In genomic region chr4:136471051-136471450, GRCh38 we compare ENCODE assay signal across 29 cellular contexts.
"Had no signal": no experiment of that assay in that cellular context is flagged by ENCODE, and none has a peak within 500 bp of the region (broad histone marks: within the 10 kb centered on the region; RNA-seq: fewer than 3 reads in every experiment).

No MANE protein-coding gene starts in this region.

- ATAC-seq: effector memory CD8-positive, alpha-beta T cell; esophagus mucosa; foreskin keratinocyte; gastrocnemius medialis; gastroesophageal sphincter; heart left ventricle; heart right ventricle had no signal

- H3K4me1 ChIP-seq: colonic mucosa, esophagus muscularis mucosa, esophagus squamous epithelium, foreskin keratinocyte, gastrocnemius medialis, gastroesophageal sphincter, heart left ventricle, heart right ventricle had no signal

- FAIRE-seq: colon, endometrium, endothelial cell of umbilical vein, frontal cortex had no signal

- H3K36me3 ChIP-seq: colonic mucosa, esophagus muscularis mucosa, esophagus squamous epithelium, gastrocnemius medialis, gastroesophageal sphincter, heart left ventricle, heart right ventricle had no signal

- H3K4me1 Mint-ChIP-seq: endodermal cell had no signal

- H3K27ac Mint-ChIP-seq: dendritic cell treated with granulocyte-macrophage colony-stimulating factor and Interleukin-4, amounts not matched to agents 40 ng/mL and 50 ng/mL, for 4 days; effector memory CD8-positive, alpha-beta T cell; endodermal cell had no signal

- H3K9me3 Mint-ChIP-seq: dendritic cell treated with granulocyte-macrophage colony-stimulating factor and Interleukin-4, amounts not matched to agents 40 ng/mL and 50 ng/mL, for 4 days had no signal

- H3K4me3 Mint-ChIP-seq: dendritic cell treated with granulocyte-macrophage colony-stimulating factor and Interleukin-4, amounts not matched to agents 40 ng/mL and 50 ng/mL, for 4 days; effector memory CD8-positive, alpha-beta T cell; endodermal cell had no signal

- H3K9me3 ChIP-seq: colonic mucosa, esophagus squamous epithelium, gastrocnemius medialis had no signal

- H3K27me3 Mint-ChIP-seq: dendritic cell treated with granulocyte-macrophage colony-stimulating factor and Interleukin-4, amounts not matched to agents 40 ng/mL and 50 ng/mL, for 4 days; effector memory CD8-positive, alpha-beta T cell had no signal

- H3K4me3 ChIP-seq: colonic mucosa, coronary artery, dorsolateral prefrontal cortex, esophagus muscularis mucosa, esophagus squamous epithelium, gastrocnemius medialis, gastroesophageal sphincter, heart left ventricle, heart right ventricle had no signal

- H3K27ac ChIP-seq: colonic mucosa, coronary artery, dorsolateral prefrontal cortex, epithelial cell of prostate, esophagus muscularis mucosa, esophagus squamous epithelium, foreskin keratinocyte, gastrocnemius medialis, gastroesophageal sphincter, heart left ventricle, heart right ventricle had no signal

- DNase-seq: colonic mucosa; cortex of kidney; dermis blood vessel endothelial cell; dorsolateral prefrontal cortex; effector CD4-positive, alpha-beta T cell; effector CD8-positive, alpha-beta T cell; effector memory CD4-positive, alpha-beta T cell; effector memory CD8-positive, alpha-beta T cell; endodermal cell; erythroblast; esophagus squamous epithelium; foreskin fibroblast; foreskin keratinocyte; foreskin melanocyte; gastrocnemius medialis; glutamatergic neuron; head of caudate nucleus; heart left ventricle; heart right ventricle had no signal

- H3K27me3 ChIP-seq: colonic mucosa, dorsolateral prefrontal cortex, esophagus muscularis mucosa, esophagus squamous epithelium, foreskin keratinocyte, gastrocnemius medialis, gastroesophageal sphincter, heart left ventricle, heart right ventricle had no signal
